Comparison of ENCODE assay signal across 31 cellular contexts in the genomic region with DNA sequence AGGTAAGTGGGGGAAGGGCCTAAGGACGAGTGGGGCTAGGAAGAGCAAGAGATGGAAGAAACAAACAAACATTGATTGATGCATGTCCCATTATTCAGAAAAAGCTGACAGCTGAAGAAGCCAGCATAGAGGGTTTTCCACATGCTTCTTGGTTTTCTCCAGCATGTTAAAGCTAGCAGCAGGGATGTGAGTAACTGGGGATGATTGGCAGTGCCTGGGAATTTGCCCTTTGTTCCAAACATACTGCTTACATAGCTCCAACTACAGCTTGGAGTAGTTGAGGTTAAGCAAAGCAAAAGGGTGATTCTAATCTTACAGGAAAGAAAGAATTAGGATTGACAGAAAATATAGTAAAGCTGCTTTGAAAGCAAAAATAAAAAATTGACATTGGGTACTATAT.
DNase-seq lines count a peak whose midpoint lies in the region; ATAC-seq, FAIRE-seq and TF ChIP-seq lines count a peak whose summit lies in the region.
"Had no signal": no experiment of that assay in that cellular context is flagged by ENCODE, and none has a peak within 500 bp of the region (broad histone marks: within the 10 kb centered on the region; RNA-seq: fewer than 3 reads in every experiment).

No MANE protein-coding gene starts in this region.

- no peak overlapping the region for H3K27ac Mint-ChIP-seq in MCF 10A (ENCODE audit: low read depth, unreplicated experiment)
- no peak overlapping the region for H3K27ac Mint-ChIP-seq in activated CD4-positive, alpha-beta memory T cell treated with anti-CD3 and anti-CD28 coated beads, Interleukin-2, amount 10 ng/mL, durations not matched to agents 7 days and 5 days
- H3K27ac Mint-ChIP-seq: activated naive CD8-positive, alpha-beta T cell treated with anti-CD3 and anti-CD28 coated beads, Interleukin-2, amount 50 U/mL, for 24 hours; stimulated activated naive CD8-positive, alpha-beta T cell treated with anti-CD3 and anti-CD28 coated beads, Interleukin-15, Interleukin-2, amounts not matched to agents 100 ng/mL and 50 ng/mL, for 24 hours had no signal

- no peak overlapping the region for H2AFZ ChIP-seq in mammary epithelial cell (ENCODE audit: low read depth, low read length)

- H3K4me1 ChIP-seq in mammary epithelial cell (ENCODE audit: insufficient read depth, low read length), result peaks cover 37% of the 10 kb centered on the region
- H3K4me1 ChIP-seq in heart left ventricle, result peaks cover 0 to 8% (median 0%) of the 10 kb centered on the region in 12 donors
- H3K4me1 ChIP-seq: left lung had no signal

- no peaks in the 10 kb centered on the region for H3K36me3 Mint-ChIP-seq in MCF 10A (ENCODE audit: insufficient read depth, unreplicated experiment)
- no peaks in the 10 kb centered on the region for H3K36me3 Mint-ChIP-seq in activated CD4-positive, alpha-beta memory T cell treated with anti-CD3 and anti-CD28 coated beads, Interleukin-2, amount 10 ng/mL, durations not matched to agents 7 days and 5 days (ENCODE audit: low read depth)
- H3K36me3 Mint-ChIP-seq: CD4-positive, CD25-positive, alpha-beta regulatory T cell; naive B cell had no signal

- in situ Hi-C loops in mammary epithelial cell (cut with MboI; ENCODE audit: low sequenced_read_pairs in 2 of 2), result no loop called here

- H3K4me3 ChIP-seq in mammary epithelial cell (replicated peaks in 1 of 3; ENCODE audit: insufficient read depth in 1 of 3, low read depth in 2 of 3, low read length in 3 of 3), result no peak overlapping the region
- H3K4me3 ChIP-seq in bronchial epithelial cell (ENCODE audit: low read depth, low read length), result no peak overlapping the region
- H3K4me3 ChIP-seq in heart left ventricle, result no peak overlapping the region
- H3K4me3 ChIP-seq: body of pancreas, left lung, psoas muscle, thyroid gland had no signal

- no peaks in the 10 kb centered on the region for H3K79me2 ChIP-seq in mammary epithelial cell (ENCODE audit: insufficient read depth, low read length)

- intact Hi-C loops in mammary epithelial cell (cut with micrococcal nuclease), result loop anchor here (5.0 kb wide), 1 partner anchor 269 kb away; no protein-coding TSS in a partner anchor
- intact Hi-C loops in MCF 10A (cut with micrococcal nuclease), result no loop called here
- intact Hi-C loops in heart left ventricle (cut with DNase I), result no loop called here

- H3K27me3 Mint-ChIP-seq in MCF 10A (ENCODE audit: insufficient read depth, unreplicated experiment), result peaks cover 9% of the 10 kb centered on the region
- peaks cover 2% of the 10 kb centered on the region for H3K27me3 Mint-ChIP-seq in activated CD4-positive, alpha-beta memory T cell treated with anti-CD3 and anti-CD28 coated beads, Interleukin-2, amount 10 ng/mL, durations not matched to agents 7 days and 5 days
- H3K27me3 Mint-ChIP-seq: activated naive CD8-positive, alpha-beta T cell treated with anti-CD3 and anti-CD28 coated beads, Interleukin-2, amount 50 U/mL, for 24 hours had no signal

- peak overlapping the region; percentile 28 for H3K27ac ChIP-seq in mammary epithelial cell (ENCODE audit: insufficient read depth, low read depth, low read length)
- no peak overlapping the region for H3K27ac ChIP-seq in heart left ventricle
- H3K27ac ChIP-seq: body of pancreas, KMS-11, left lung, psoas muscle, thyroid gland, VCaP had no signal

- BruUV-seq in mammary epithelial cell (replicated peaks; lab: Mats Ljungman, UMichigan) (no TSS peak), MCF 10A (replicated peaks; lab: Mats Ljungman, UMichigan) (no TSS peak)

- H3K36me3 ChIP-seq in mammary epithelial cell (ENCODE audit: insufficient read depth, low read length), result no peaks in the 10 kb centered on the region
- no peaks in the 10 kb centered on the region for H3K36me3 ChIP-seq in bronchial epithelial cell (ENCODE audit: control insufficient read depth, insufficient read depth, low read length)
- H3K36me3 ChIP-seq in heart left ventricle, result no peaks in the 10 kb centered on the region
- H3K36me3 ChIP-seq: left lung, thyroid gland had no signal

- H3K9me3 Mint-ChIP-seq in MCF 10A (ENCODE audit: unreplicated experiment), result no peaks in the 10 kb centered on the region
- H3K9me3 Mint-ChIP-seq in activated CD4-positive, alpha-beta memory T cell treated with anti-CD3 and anti-CD28 coated beads, Interleukin-2, amount 10 ng/mL, durations not matched to agents 7 days and 5 days, result no peaks in the 10 kb centered on the region
- H3K9me3 Mint-ChIP-seq: activated naive CD8-positive, alpha-beta T cell treated with anti-CD3 and anti-CD28 coated beads, Interleukin-2, amount 50 U/mL, for 24 hours; activated T-cell treated with anti-CD3 and anti-CD28 coated beads, Interleukin-2, amount 50 U/mL, for 4 hours; stimulated activated naive CD8-positive, alpha-beta T cell treated with anti-CD3 and anti-CD28 coated beads, Interleukin-15, Interleukin-2, amounts not matched to agents 100 ng/mL and 50 ng/mL, for 24 hours had no signal

- TF ChIP-seq POLR2A in heart left ventricle (IDR thresholded peaks at IDR 0.05), result no peak

- dilution Hi-C loops in mammary epithelial cell (cut with HindIII; ENCODE audit: low sequenced_read_pairs), result no loop called here

- peak overlapping the region; percentile 53 for H3K4me2 ChIP-seq in mammary epithelial cell (ENCODE audit: insufficient read depth, low read depth, low read length)
- H3K4me2 ChIP-seq: KMS-11 had no signal

- DNase-seq in mammary epithelial cell (peak; percentile 63), MCF 10A (ENCODE audit: unreplicated experiment) (no peak), bronchial epithelial cell (ENCODE audit: low read depth) (peak; percentile 79), kidney tubule cell (ENCODE audit: low spot score) (peak; percentile 47), frontal cortex (ENCODE audit: low spot score in 2 of 2) (no peak), NOMO-1 treated with dmso at 0.1 percent for 144 hours (lab: John Stamatoyannopoulos, UW; ENCODE audit: unreplicated experiment) (no peak), heart left ventricle (no peak)
- DNase-seq in activated CD4-positive, alpha-beta memory T cell treated with anti-CD3 and anti-CD28 coated beads, Interleukin-2, amount 10 ng/mL, durations not matched to agents 7 days and 5 days, result no peak
- DNase-seq: activated CD4-positive, alpha-beta T cell treated with anti-CD3 and anti-CD28 coated beads for 48 hours; activated gamma-delta T cell treated with Interleukin-2 at 50 U/mL for 16 hours; activated naive CD8-positive, alpha-beta T cell treated with anti-CD3 and anti-CD28 coated beads, Interleukin-2, amount 50 U/mL, for 24 hours; activated T-cell treated with anti-CD3 and anti-CD28 coated beads, Interleukin-2, amount 50 U/mL, for 4 hours; CD4-positive, CD25-positive, alpha-beta regulatory T cell; GDM1; left lung; naive B cell; NCI-H1436 treated with DMSO at 0.1 percent for 48 hours; NCI-H2107; NCI-H446 treated with DMSO at 0.1 percent for 48 hours; nucleus accumbens; OCI-M1; psoas muscle; SHP77; T-helper 9 cell; thyroid gland had no signal

- no peak for ATAC-seq in heart left ventricle
- ATAC-seq: activated naive CD8-positive, alpha-beta T cell treated with anti-CD3 and anti-CD28 coated beads, Interleukin-2, amount 50 U/mL, for 24 hours; activated T-cell treated with anti-CD3 and anti-CD28 coated beads, Interleukin-2, amount 50 U/mL, for 4 hours; body of pancreas; left lung; psoas muscle had no signal

- H3K4me1 Mint-ChIP-seq in MCF 10A (ENCODE audit: insufficient read depth, unreplicated experiment), result peaks cover 33% of the 10 kb centered on the region
- H3K4me1 Mint-ChIP-seq in activated CD4-positive, alpha-beta memory T cell treated with anti-CD3 and anti-CD28 coated beads, Interleukin-2, amount 10 ng/mL, durations not matched to agents 7 days and 5 days, result peaks cover 2% of the 10 kb centered on the region

- WGBS in mammary epithelial cell (ENCODE audit: low coverage, missing lambda C conversion rate), result 0% methylated on average over 1 of the region's 1 CpG
- 72 to 84% (median 79%) methylated on average over 1 of the region's 1 CpG for WGBS in heart left ventricle, 4 donors

- H3K9ac ChIP-seq in mammary epithelial cell (ENCODE audit: insufficient read depth, low read length), result no peak overlapping the region
- H3K9ac ChIP-seq: KMS-11 had no signal

- POLR2A ChIA-PET in MCF 10A (lab: Yijun Ruan, JAX), result interaction anchor here (0.6 to 3.1 kb wide), 4 partner anchors 11 to 652 kb away, joined by 3 to 12 read pairs (median 5); a partner anchor contains a TSS
- POLR2A ChIA-PET in activated CD4-positive, alpha-beta memory T cell treated with anti-CD3 and anti-CD28 coated beads, Interleukin-2, amount 10 ng/mL, durations not matched to agents 7 days and 5 days (lab: Charles Lee), result no interaction called here

- TF ChIP-seq CTCF in mammary epithelial cell (conservative IDR thresholded peaks at IDR 0.05 in 1 of 2, IDR thresholded peaks at IDR 0.05 in 1 of 2; ENCODE audit: extremely low read depth in 1 of 2, insufficient read depth in 1 of 2, low read depth in 1 of 2, low read length in 2 of 2), result no peak
- no peak for TF ChIP-seq CTCF in MCF 10A (IDR thresholded peaks at IDR 0.05; ENCODE audit: unreplicated experiment)
- no peak for TF ChIP-seq CTCF in bronchial epithelial cell (IDR thresholded peaks at IDR 0.05; ENCODE audit: insufficient read depth, low read length, severe bottlenecking)
- TF ChIP-seq CTCF in heart left ventricle (IDR thresholded peaks at IDR 0.05), result no peak

- H3K4me3 Mint-ChIP-seq in MCF 10A (ENCODE audit: unreplicated experiment), result no peak overlapping the region
- no peak overlapping the region for H3K4me3 Mint-ChIP-seq in activated CD4-positive, alpha-beta memory T cell treated with anti-CD3 and anti-CD28 coated beads, Interleukin-2, amount 10 ng/mL, durations not matched to agents 7 days and 5 days
- H3K4me3 Mint-ChIP-seq: activated naive CD8-positive, alpha-beta T cell treated with anti-CD3 and anti-CD28 coated beads, Interleukin-2, amount 50 U/mL, for 24 hours; activated T-cell treated with anti-CD3 and anti-CD28 coated beads, Interleukin-2, amount 50 U/mL, for 4 hours; CD4-positive, CD25-positive, alpha-beta regulatory T cell; naive B cell; stimulated activated naive CD8-positive, alpha-beta T cell treated with anti-CD3 and anti-CD28 coated beads, Interleukin-15, Interleukin-2, amounts not matched to agents 100 ng/mL and 50 ng/mL, for 24 hours had no signal

- CTCF ChIA-PET in mammary epithelial cell (lab: Charles Lee; ENCODE audit: low non-redundant PET), result interaction anchor here (0.5 to 0.6 kb wide), 2 partner anchors 288 to 550 kb away, joined by 3 to 16 read pairs; no protein-coding TSS in a partner anchor
- CTCF ChIA-PET in MCF 10A (lab: Yijun Ruan, JAX), result interaction anchor here (1.0 to 1.8 kb wide), 3 partner anchors 19 to 327 kb away, joined by 3 to 8 read pairs (median 5); no protein-coding TSS in a partner anchor
- CTCF ChIA-PET in activated CD4-positive, alpha-beta memory T cell treated with anti-CD3 and anti-CD28 coated beads, Interleukin-2, amount 10 ng/mL, durations not matched to agents 7 days and 5 days (lab: Charles Lee), result interaction anchor here (1.0 to 1.1 kb wide), 2 partner anchors 22 to 27 kb away, joined by 3 to 5 read pairs; no protein-coding TSS in a partner anchor

- H3K9me3 ChIP-seq in mammary epithelial cell (replicated peaks; ENCODE audit: insufficient read depth, low read length) (no peaks in the 10 kb centered on the region), heart left ventricle (no peaks in the 10 kb centered on the region)
- H3K9me3 ChIP-seq: body of pancreas, left lung, psoas muscle, thyroid gland had no signal

- FAIRE-seq in bronchial epithelial cell (lab: Jason Lieb, UNC) (peak; percentile 68), frontal cortex (lab: Jason Lieb, UNC) (no peak)
- FAIRE-seq: endothelial cell of umbilical vein, GM19239 had no signal

- H3K27me3 ChIP-seq in mammary epithelial cell (ENCODE audit: insufficient read depth, low read length), result no peaks in the 10 kb centered on the region
- no peaks in the 10 kb centered on the region for H3K27me3 ChIP-seq in bronchial epithelial cell (ENCODE audit: control insufficient read depth, insufficient read depth, low read length)
- no peaks in the 10 kb centered on the region for H3K27me3 ChIP-seq in heart left ventricle
- H3K27me3 ChIP-seq: body of pancreas, left lung, thyroid gland had no signal

- H4K20me1 ChIP-seq in mammary epithelial cell (ENCODE audit: insufficient read depth, low read length), result no peaks in the 10 kb centered on the region

Comparison
In these comparisons a context has a peak if more than half of its experiments do, and no peak if none do; other contexts are left out.
1. DNase-seq: peak in mammary epithelial cell (single experiment), bronchial epithelial cell (single experiment) and kidney tubule cell (single experiment); none in MCF 10A (single experiment), frontal cortex (0 of 2), activated CD4-positive, alpha-beta memory T cell treated with anti-CD3 and anti-CD28 coated beads, Interleukin-2, amount 10 ng/mL, durations not matched to agents 7 days and 5 days (single experiment), NOMO-1 treated with dmso at 0.1 percent for 144 hours (single experiment) and heart left ventricle (0 of 5).